Comparison of ENCODE assay signal across 10 cellular contexts in genomic region chr16:67372664-67373063, GRCh38. TPM values are rescaled to one million over a fixed set of nuclear protein-coding genes. Genes with fewer than 3 reads are reported as not detected.
DNase-seq lines count a peak whose midpoint lies in the region; ATAC-seq and TF ChIP-seq lines count a peak whose summit lies in the region.
"Had no signal": no experiment of that assay in that cellular context is flagged by ENCODE, and none has a peak within 500 bp of the region (broad histone marks: within the 10 kb centered on the region; RNA-seq: fewer than 3 reads in every experiment).

No MANE protein-coding gene starts in this region.

- POLR2A ChIA-PET in CD4-positive, alpha-beta T cell (lab: Charles Lee): interaction anchor here (0.6 to 1.0 kb wide), 2 partner anchors 8 to 12 kb away, joined by 3 read pairs; no protein-coding TSS in a partner anchor

- CTCF ChIA-PET in CD4-positive, alpha-beta T cell (lab: Charles Lee): no interaction called here

- H3K4me3 Mint-ChIP-seq in CD4-positive, alpha-beta T cell: no peak overlapping the region
- no peak overlapping the region for H3K4me3 Mint-ChIP-seq in stimulated activated effector memory CD8-positive, alpha-beta T cell treated with anti-CD3 and anti-CD28 coated beads, Interleukin-12 subunit alpha, Interleukin-12 subunit beta, amount 100 ng/mL, for 72 hours

- H3K4me1 Mint-ChIP-seq in CD4-positive, alpha-beta T cell (ENCODE audit: low read depth): no peaks in the 10 kb centered on the region
- H3K4me1 Mint-ChIP-seq in stimulated activated effector memory CD8-positive, alpha-beta T cell treated with anti-CD3 and anti-CD28 coated beads, Interleukin-12 subunit alpha, Interleukin-12 subunit beta, amount 100 ng/mL, for 72 hours: no peaks in the 10 kb centered on the region

- intact Hi-C loops in CD4-positive, alpha-beta T cell (cut with DNase I, micrococcal nuclease): no loop called here

- ATAC-seq in CD4-positive, alpha-beta T cell (ENCODE audit: poor library complexity): no peak
- no peak for ATAC-seq in stimulated activated effector memory CD8-positive, alpha-beta T cell treated with anti-CD3 and anti-CD28 coated beads, Interleukin-12 subunit alpha, Interleukin-12 subunit beta, amount 100 ng/mL, for 72 hours

- no peaks in the 10 kb centered on the region for H3K36me3 Mint-ChIP-seq in CD4-positive, alpha-beta T cell (ENCODE audit: low read depth)
- no peaks in the 10 kb centered on the region for H3K36me3 Mint-ChIP-seq in stimulated activated effector memory CD8-positive, alpha-beta T cell treated with anti-CD3 and anti-CD28 coated beads, Interleukin-12 subunit alpha, Interleukin-12 subunit beta, amount 100 ng/mL, for 72 hours

- H3K4me3 ChIP-seq in GM12865 (ENCODE audit: low read depth, low read length) (no peak overlapping the region), WERI-Rb-1 (ENCODE audit: low read depth, low read length) (no peak overlapping the region)
- H3K4me3 ChIP-seq: SK-N-MC had no signal

- H3K27ac Mint-ChIP-seq in CD4-positive, alpha-beta T cell: no peak overlapping the region
- H3K27ac Mint-ChIP-seq in stimulated activated effector memory CD8-positive, alpha-beta T cell treated with anti-CD3 and anti-CD28 coated beads, Interleukin-12 subunit alpha, Interleukin-12 subunit beta, amount 100 ng/mL, for 72 hours: no peak overlapping the region

- in situ Hi-C loops in ACHN (cut with HindIII; ENCODE audit: low pct_ligation_motif_present, low pct_unique_long_range_greater_than_20kb, low sequenced_read_pairs): no loop called here

- no peaks in the 10 kb centered on the region for H3K27me3 ChIP-seq in WERI-Rb-1 (ENCODE audit: insufficient read depth, low read depth, severe bottlenecking)
- no peaks in the 10 kb centered on the region for H3K27me3 ChIP-seq in CD4-positive, alpha-beta T cell (ENCODE audit: control insufficient read depth, insufficient read depth, low read length)

- DNase-seq in ACHN (peak; percentile 59), GM12865 (ENCODE audit: low read depth) (peak; percentile 21), SKM-1 treated with dmso at 0.1 percent for 144 hours (lab: John Stamatoyannopoulos, UW; ENCODE audit: unreplicated experiment) (peak; percentile 38), inferior parietal cortex (ENCODE audit: extremely low spot score) (peak; percentile 67), WERI-Rb-1 (no peak)
- DNase-seq in CD4-positive, alpha-beta T cell: no peak
- DNase-seq in stimulated activated effector memory CD8-positive, alpha-beta T cell treated with anti-CD3 and anti-CD28 coated beads, Interleukin-12 subunit alpha, Interleukin-12 subunit beta, amount 100 ng/mL, for 72 hours (ENCODE audit: low spot score in 2 of 2): no peak
- no peak for DNase-seq in activated CD4-positive, alpha-beta T cell treated with anti-CD3 and anti-CD28 coated beads for 1 hour
- DNase-seq: stimulated activated CD4-positive, alpha-beta T cell treated with anti-CD3 and anti-CD28 coated beads, Interleukin-12 subunit alpha, Interleukin-12 subunit beta, amount 100 ng/mL, for 4 hours had no signal

- peak; percentile 4 for TF ChIP-seq CTCF in GM12865 (IDR thresholded peaks at IDR 0.05; ENCODE audit: insufficient read depth, low read depth, low read length, missing control alignments)
- no peak for TF ChIP-seq CTCF in WERI-Rb-1 (IDR thresholded peaks at IDR 0.05; ENCODE audit: low read depth, low read length)
- TF ChIP-seq CTCF in CD4-positive, alpha-beta T cell (IDR thresholded peaks at IDR 0.05): no peak

- H3K36me3 ChIP-seq in WERI-Rb-1: no peaks in the 10 kb centered on the region

- H3K9me3 ChIP-seq in WERI-Rb-1 (ENCODE audit: severe bottlenecking): no peaks in the 10 kb centered on the region
- H3K9me3 ChIP-seq in CD4-positive, alpha-beta T cell (ENCODE audit: control insufficient read depth, low read length): no peaks in the 10 kb centered on the region

- H3K27me3 Mint-ChIP-seq in CD4-positive, alpha-beta T cell: peaks cover 15% of the 10 kb centered on the region

- H3K27ac ChIP-seq in WERI-Rb-1: no peak overlapping the region
- no peak overlapping the region for H3K27ac ChIP-seq in CD4-positive, alpha-beta T cell (ENCODE audit: low read depth, low read length)
- H3K27ac ChIP-seq: SK-N-MC had no signal

- no peaks in the 10 kb centered on the region for H3K9me3 Mint-ChIP-seq in CD4-positive, alpha-beta T cell
- H3K9me3 Mint-ChIP-seq in stimulated activated effector memory CD8-positive, alpha-beta T cell treated with anti-CD3 and anti-CD28 coated beads, Interleukin-12 subunit alpha, Interleukin-12 subunit beta, amount 100 ng/mL, for 72 hours: no peaks in the 10 kb centered on the region

RNA-seq across cellular contexts. Expression of gene TPPP3, which starts 20.6 kb away (rescaled TPM):
- total RNA-seq in CD4-positive, alpha-beta T cell: not detected

RNA-seq across cellular contexts. Expression of gene ZDHHC1, which starts 43.6 kb away (rescaled TPM):
- total RNA-seq in CD4-positive, alpha-beta T cell: under 1 TPM in 1 of 2 experiments, not detected in 1; 0.22 TPM

RNA-seq across cellular contexts. Expression of gene LRRC36, which starts 46.0 kb away (rescaled TPM):
- total RNA-seq in CD4-positive, alpha-beta T cell: not detected

RNA-seq across cellular contexts. Expression of gene KCTD19, which starts 46.1 kb away (rescaled TPM):
- not detected for total RNA-seq in CD4-positive, alpha-beta T cell

RNA-seq across cellular contexts. Expression of gene HSD11B2, which starts 58.3 kb away (rescaled TPM):
- total RNA-seq in CD4-positive, alpha-beta T cell: not detected

Comparison
In these comparisons a context has a peak if more than half of its experiments do, and no peak if none do; other contexts are left out.
1. DNase-seq: peak in ACHN (single experiment), GM12865 (single experiment), SKM-1 treated with dmso at 0.1 percent for 144 hours (single experiment) and inferior parietal cortex (single experiment); none in WERI-Rb-1 (single experiment), CD4-positive, alpha-beta T cell (0 of 10), stimulated activated effector memory CD8-positive, alpha-beta T cell treated with anti-CD3 and anti-CD28 coated beads, Interleukin-12 subunit alpha, Interleukin-12 subunit beta, amount 100 ng/mL, for 72 hours (0 of 2) and activated CD4-positive, alpha-beta T cell treated with anti-CD3 and anti-CD28 coated beads for 1 hour (single experiment).